ENCODE assay signal across 10 cellular contexts in genomic region chr7:4845740-4846142, GRCh38. TPM values are rescaled to one million over a fixed set of nuclear protein-coding genes. Genes with fewer than 3 reads are reported as not detected.
A peak's percentile ranks its signal among the peaks of the same experiment; 100 is the strongest.
DNase-seq lines count a peak whose midpoint lies in the region; ATAC-seq and TF ChIP-seq lines count a peak whose summit lies in the region.
"Had no signal": no experiment of that assay in that cellular context is flagged by ENCODE, and none has a peak within 500 bp of the region (broad histone marks: within the 10 kb centered on the region; RNA-seq: fewer than 3 reads in every experiment).

No MANE protein-coding gene starts in this region.

- H3K79me2 ChIP-seq in DOHH2 (ENCODE audit: control insufficient read depth, low read length): no peaks in the 10 kb centered on the region

- no peak overlapping the region for H3K27ac Mint-ChIP-seq in activated CD4-positive, alpha-beta T cell treated with anti-CD3 and anti-CD28 coated beads for 36 hours

- H3K4me2 ChIP-seq in DOHH2 (ENCODE audit: low read length): no peak overlapping the region

- intact Hi-C loops in colonic mucosa (cut with DNase I): no loop called here
- intact Hi-C loops in activated CD4-positive, alpha-beta T cell treated with anti-CD3 and anti-CD28 coated beads for 36 hours (cut with DNase I, micrococcal nuclease): no loop called here

- no peaks in the 10 kb centered on the region for H4K20me1 ChIP-seq in DOHH2 (ENCODE audit: control insufficient read depth, insufficient read depth, low read depth, low read length)

- POLR2A ChIA-PET in activated CD4-positive, alpha-beta T cell treated with anti-CD3 and anti-CD28 coated beads for 36 hours (lab: Charles Lee): no interaction called here

- H3K27ac ChIP-seq in DOHH2 (ENCODE audit: low read depth, low read length) (no peak overlapping the region), colonic mucosa (no peak overlapping the region)
- H3K27ac ChIP-seq: tibial artery had no signal

- no peaks in the 10 kb centered on the region for H3K9me3 ChIP-seq in DOHH2 (ENCODE audit: control insufficient read depth, insufficient read depth, low read length)
- H3K9me3 ChIP-seq in colonic mucosa: no peaks in the 10 kb centered on the region
- H3K9me3 ChIP-seq: tibial artery had no signal

- no peaks in the 10 kb centered on the region for H3K36me3 Mint-ChIP-seq in activated CD4-positive, alpha-beta T cell treated with anti-CD3 and anti-CD28 coated beads for 36 hours (ENCODE audit: low read depth)

- H3F3A ChIP-seq in DOHH2 (ENCODE audit: control insufficient read depth, insufficient read depth): no peaks in the 10 kb centered on the region

- no peaks in the 10 kb centered on the region for H3K36me3 ChIP-seq in DOHH2 (ENCODE audit: control insufficient read depth, low read length)
- no peaks in the 10 kb centered on the region for H3K36me3 ChIP-seq in colonic mucosa
- H3K36me3 ChIP-seq: tibial artery had no signal

- no peaks in the 10 kb centered on the region for H3K9me2 ChIP-seq in DOHH2 (replicated peaks; ENCODE audit: control insufficient read depth, low read length)

- no peak overlapping the region for H3K9ac ChIP-seq in colonic mucosa (ENCODE audit: low read depth in 2 of 2, low read length in 2 of 2)

- no peaks in the 10 kb centered on the region for H3K4me1 Mint-ChIP-seq in activated CD4-positive, alpha-beta T cell treated with anti-CD3 and anti-CD28 coated beads for 36 hours

- H3K27me3 ChIP-seq in DOHH2 (ENCODE audit: control insufficient read depth, low read length): peaks cover 8% of the 10 kb centered on the region; the same call in 1 of the 2 replicates
- no peaks in the 10 kb centered on the region for H3K27me3 ChIP-seq in colonic mucosa
- H3K27me3 ChIP-seq: tibial artery had no signal

- peak; percentile 75 for DNase-seq in NCI-H2227 (lab: John Stamatoyannopoulos, UW; ENCODE audit: unreplicated experiment)
- peak; percentile 20 for DNase-seq in fibroblast of the aortic adventitia (ENCODE audit: low read depth)
- peak; percentile 12 for DNase-seq in pons (ENCODE audit: low spot score)
- no peak for DNase-seq in DMS114 treated with DMSO at 0.1 percent for 48 hours (lab: John Stamatoyannopoulos, UW; ENCODE audit: unreplicated experiment)
- DNase-seq in colonic mucosa: no peak
- no peak for DNase-seq in activated CD4-positive, alpha-beta T cell treated with anti-CD3 and anti-CD28 coated beads for 36 hours
- DNase-seq in RKO (ENCODE audit: low spot score): no peak
- DNase-seq: NCI-H2029 treated with DMSO at 0.1 percent for 48 hours had no signal

- CTCF ChIA-PET in activated CD4-positive, alpha-beta T cell treated with anti-CD3 and anti-CD28 coated beads for 36 hours (lab: Charles Lee): interaction anchor here (0.7 kb wide), 1 partner anchor 10 kb away, joined by 3 read pairs; no protein-coding TSS in a partner anchor

- ATAC-seq in activated CD4-positive, alpha-beta T cell treated with anti-CD3 and anti-CD28 coated beads for 36 hours: no peak

- H3K9me3 Mint-ChIP-seq in activated CD4-positive, alpha-beta T cell treated with anti-CD3 and anti-CD28 coated beads for 36 hours (ENCODE audit: low read depth): no peaks in the 10 kb centered on the region

- no peak overlapping the region for H3K4me3 Mint-ChIP-seq in activated CD4-positive, alpha-beta T cell treated with anti-CD3 and anti-CD28 coated beads for 36 hours

- H3K4me1 ChIP-seq in DOHH2 (ENCODE audit: control insufficient read depth, low read length) (no peaks in the 10 kb centered on the region), colonic mucosa (no peaks in the 10 kb centered on the region)
- H3K4me1 ChIP-seq: tibial artery had no signal

- H3K4me3 ChIP-seq in DOHH2 (ENCODE audit: low read length) (no peak overlapping the region), fibroblast of the aortic adventitia (ENCODE audit: low read depth, low read length) (peak overlapping the region; percentile 29), colonic mucosa (no peak overlapping the region)
- H3K4me3 ChIP-seq: tibial artery had no signal

- TF ChIP-seq CTCF in DOHH2 (IDR thresholded peaks at IDR 0.05; ENCODE audit: low read depth, low read length, poor library complexity, severe bottlenecking) (peak; percentile 12), fibroblast of the aortic adventitia (IDR thresholded peaks at IDR 0.05; ENCODE audit: insufficient read depth, low read length) (peak; percentile 32), colonic mucosa (IDR thresholded peaks at IDR 0.05) (no peak)

- peaks cover 16% of the 10 kb centered on the region for H3K27me3 Mint-ChIP-seq in activated CD4-positive, alpha-beta T cell treated with anti-CD3 and anti-CD28 coated beads for 36 hours

RNA-seq across cellular contexts. Expression of gene PAPOLB, which starts 16.1 kb away (rescaled TPM):
- 0.18 TPM in 1 of 2 replicates, not detected in the other for total RNA-seq in fibroblast of the aortic adventitia (ENCODE audit: low replicate concordance)
- total RNA-seq in colonic mucosa: under 1 TPM in 1 of 2 donors, not detected in 1; 0.05 TPM
- total RNA-seq in activated CD4-positive, alpha-beta T cell treated with anti-CD3 and anti-CD28 coated beads for 36 hours: not detected

RNA-seq across cellular contexts. Expression of gene RADIL, which starts 37.8 kb away (rescaled TPM):
- total RNA-seq in fibroblast of the aortic adventitia (ENCODE audit: low replicate concordance) (0.25 and 1.4 TPM in 2 replicates), colonic mucosa (1 to 10 TPM in 1 of 2 donors, under 1 TPM in 1; 0.54 to 1.9 TPM)
- total RNA-seq in activated CD4-positive, alpha-beta T cell treated with anti-CD3 and anti-CD28 coated beads for 36 hours: under 1 TPM; 0.42 to 0.69 TPM

Comparison
In these comparisons a context has a peak if more than half of its experiments do, and no peak if none do; other contexts are left out.
1. DNase-seq: peak in NCI-H2227 (single experiment), fibroblast of the aortic adventitia (single experiment) and pons (single experiment); none in DMS114 treated with DMSO at 0.1 percent for 48 hours (single experiment), colonic mucosa (single experiment), activated CD4-positive, alpha-beta T cell treated with anti-CD3 and anti-CD28 coated beads for 36 hours (single experiment) and RKO (single experiment).